Comparison of ENCODE assay signal across 9 cellular contexts in genomic region chr3:12787346-12787745, GRCh38. TPM values are rescaled to one million over a fixed set of nuclear protein-coding genes. Genes with fewer than 3 reads are reported as not detected.
DNase-seq lines count a peak whose midpoint lies in the region; ATAC-seq, FAIRE-seq and TF ChIP-seq lines count a peak whose summit lies in the region.
"Not testable (repeated sequence)": the region's sequence is repeated elsewhere in the genome, so short reads cannot be mapped to it uniquely, and the experiment has no call there.
"Had no signal": no experiment of that assay in that cellular context is flagged by ENCODE, and none has a peak within 500 bp of the region (broad histone marks: within the 10 kb centered on the region; RNA-seq: fewer than 3 reads in every experiment).

No MANE protein-coding gene starts in this region.

- not testable (repeated sequence) for H3K9me3 Mint-ChIP-seq in CD4-positive, alpha-beta memory T cell; activated CD4-positive, alpha-beta memory T cell treated with anti-CD3 and anti-CD28 coated beads, Interleukin-2, amount 10 ng/mL, durations not matched to agents 7 days and 5 days

- H3K79me2 ChIP-seq in PC-9 (ENCODE audit: low read depth); K562 (ENCODE audit: control insufficient read depth, insufficient read depth, low read length); parathyroid adenoma: not testable (repeated sequence)

- not testable (repeated sequence) for H3K27me3 ChIP-seq in CD4-positive, alpha-beta memory T cell (ENCODE audit: insufficient read depth, low read length); PC-9 (ENCODE audit: insufficient read depth, low read depth); left ventricle myocardium inferior (ENCODE audit: low read depth); parathyroid adenoma (ENCODE audit: control insufficient read depth, insufficient read depth, low read length)
- H3K27me3 ChIP-seq in K562 (ENCODE audit: control insufficient read depth in 2 of 2, insufficient read depth in 2 of 2, low read length in 2 of 2): peaks cover 3 to 13% of the 10 kb centered on the region in 2 experiments; a peak in 4 of 5 replicates

- in situ Hi-C loops in K562 (cut with MboI): not testable (repeated sequence)

- not testable (repeated sequence) for H3K9ac ChIP-seq in K562 (ENCODE audit: insufficient read depth in 1 of 2, low read depth in 2 of 2, low read length in 2 of 2); parathyroid adenoma

- intact Hi-C loops in CD4-positive, alpha-beta memory T cell (cut with micrococcal nuclease): loop anchor here (1.0 kb wide), 1 partner anchor 54 kb away; the partner anchor contains the start of gene RPL32
- intact Hi-C loops in PC-9 (cut with micrococcal nuclease; ENCODE audit: unreplicated experiment); left ventricle myocardium inferior (cut with micrococcal nuclease): not testable (repeated sequence)
- intact Hi-C loops in K562 (cut with micrococcal nuclease): loop anchor here (2.0 to 5.0 kb wide), 2 partner anchors 55 to 103 kb away; partner anchors contain the start of gene RPL32

- not testable (repeated sequence) for H2AFZ ChIP-seq in PC-9
- H2AFZ ChIP-seq in K562 (ENCODE audit: low read depth, low read length): peak overlapping the region; percentile 34; the same call in 1 of the 2 replicates
- peak overlapping the region; percentile 74 for H2AFZ ChIP-seq in parathyroid adenoma

- H3K4me2 ChIP-seq in PC-9; K562 (ENCODE audit: insufficient read depth, low read length); parathyroid adenoma (ENCODE audit: low read length): not testable (repeated sequence)

- POLR2A ChIA-PET in CD4-positive, alpha-beta memory T cell (lab: Charles Lee; ENCODE audit: partially characterized antibody): interaction anchor here (1.2 to 1.4 kb wide), 2 partner anchors 22 to 55 kb away, joined by 3 to 9 read pairs; partner anchors contain the start of gene RPL32
- POLR2A ChIA-PET in PC-9 (lab: Charles Lee; ENCODE audit: unreplicated experiment); activated CD4-positive, alpha-beta memory T cell treated with anti-CD3 and anti-CD28 coated beads, Interleukin-2, amount 10 ng/mL, durations not matched to agents 7 days and 5 days (lab: Charles Lee): not testable (repeated sequence)
- POLR2A ChIA-PET in K562 (lab: Yijun Ruan, JAX): interaction anchor here (0.6 to 2.0 kb wide), 11 partner anchors 9 to 407 kb away, joined by 3 to 8 read pairs (median 4); partner anchors contain the start of gene CAND2

- not testable (repeated sequence) for TF ChIP-seq POLR2A in K562 (conservative IDR thresholded peaks at IDR 0.05)

- peak; percentile 83 for FAIRE-seq in K562 (lab: Jason Lieb, UNC)

- 1% methylated on average over 9 of the region's 9 CpGs for WGBS in K562 (ENCODE audit: insufficient coverage, low coverage, missing lambda C conversion rate)

- H3F3A ChIP-seq in PC-9 (ENCODE audit: insufficient read depth, low read depth): not testable (repeated sequence)

- not testable (repeated sequence) for BruUV-seq in PC-9 (replicated peaks; lab: Mats Ljungman, UMichigan); K562 (replicated peaks; lab: Mats Ljungman, UMichigan)

- peaks cover 10 to 12% of the 10 kb centered on the region in 2 donors for H3K27me3 Mint-ChIP-seq in CD4-positive, alpha-beta memory T cell
- peaks cover 40% of the 10 kb centered on the region for H3K27me3 Mint-ChIP-seq in activated CD4-positive, alpha-beta memory T cell treated with anti-CD3 and anti-CD28 coated beads, Interleukin-2, amount 10 ng/mL, durations not matched to agents 7 days and 5 days

- peak; percentile 15 to 51; a peak in 2 of 4 replicates for TF ChIP-seq RAD21 in K562 (CRISPR knock-in tag; conservative IDR thresholded peaks at IDR 0.05 in 1 of 2, IDR thresholded peaks at IDR 0.05 in 1 of 2)

- not testable (repeated sequence) for H3K4me3 ChIP-seq in CD4-positive, alpha-beta memory T cell (ENCODE audit: low read length in 2 of 2); PC-9; K562; left ventricle myocardium inferior; parathyroid adenoma (ENCODE audit: low read depth, low read length)

- H3K9me2 ChIP-seq in PC-9 (ENCODE audit: insufficient read depth): not testable (repeated sequence)

- H3K9me1 ChIP-seq in K562 (ENCODE audit: control insufficient read depth, insufficient read depth, low read length): not testable (repeated sequence)

- not testable (repeated sequence) for H3K36me3 Mint-ChIP-seq in CD4-positive, alpha-beta memory T cell; activated CD4-positive, alpha-beta memory T cell treated with anti-CD3 and anti-CD28 coated beads, Interleukin-2, amount 10 ng/mL, durations not matched to agents 7 days and 5 days (ENCODE audit: low read depth)

- H3K4me3 Mint-ChIP-seq in CD4-positive, alpha-beta memory T cell; activated CD4-positive, alpha-beta memory T cell treated with anti-CD3 and anti-CD28 coated beads, Interleukin-2, amount 10 ng/mL, durations not matched to agents 7 days and 5 days: not testable (repeated sequence)

- H3K36me3 ChIP-seq in CD4-positive, alpha-beta memory T cell (ENCODE audit: insufficient read depth, low read length); PC-9 (ENCODE audit: low read depth); K562 (ENCODE audit: control insufficient read depth, insufficient read depth, low read length); left ventricle myocardium inferior; parathyroid adenoma (ENCODE audit: control insufficient read depth, insufficient read depth, low read length): not testable (repeated sequence)

- not testable (repeated sequence) for H3K4me1 ChIP-seq in CD4-positive, alpha-beta memory T cell (ENCODE audit: insufficient read depth, low read length); PC-9 (replicated peaks; ENCODE audit: insufficient read depth); K562 (replicated peaks in 1 of 2; ENCODE audit: control insufficient read depth in 2 of 2, insufficient read depth in 2 of 2, low read length in 2 of 2); left ventricle myocardium inferior
- peaks cover 12% of the 10 kb centered on the region for H3K4me1 ChIP-seq in parathyroid adenoma

- not testable (repeated sequence) for H3K4me1 Mint-ChIP-seq in CD4-positive, alpha-beta memory T cell; activated CD4-positive, alpha-beta memory T cell treated with anti-CD3 and anti-CD28 coated beads, Interleukin-2, amount 10 ng/mL, durations not matched to agents 7 days and 5 days

- TF ChIP-seq EP300 in K562 (IDR thresholded peaks at IDR 0.05; ENCODE audit: low read length): not testable (repeated sequence)

- peak; percentile 51 for TF ChIP-seq CTCF in PC-9 (conservative IDR thresholded peaks at IDR 0.05)
- peak; percentile 65 to 73 (median 66) for TF ChIP-seq CTCF in K562 (IDR thresholded peaks at IDR 0.05 in 2 of 3, conservative IDR thresholded peaks at IDR 0.05 in 1 of 3; ENCODE audit: insufficient read depth in 2 of 3, low read depth in 1 of 3, low read length in 3 of 3)
- peak; percentile 39 for TF ChIP-seq CTCF in left ventricle myocardium inferior (IDR thresholded peaks at IDR 0.05; ENCODE audit: borderline replicate concordance)
- TF ChIP-seq CTCF in parathyroid adenoma (IDR thresholded peaks at IDR 0.05): not testable (repeated sequence)

- CTCF ChIA-PET in CD4-positive, alpha-beta memory T cell (lab: Charles Lee; ENCODE audit: partially characterized antibody): interaction anchor here (1.0 to 5.4 kb wide), 12 partner anchors 9 to 116 kb away, joined by 3 to 61 read pairs (median 4); partner anchors contain the start of genes CAND2 and RPL32
- CTCF ChIA-PET in PC-9 (lab: Charles Lee): not testable (repeated sequence)
- CTCF ChIA-PET in activated CD4-positive, alpha-beta memory T cell treated with anti-CD3 and anti-CD28 coated beads, Interleukin-2, amount 10 ng/mL, durations not matched to agents 7 days and 5 days (lab: Charles Lee): interaction anchor here (0.7 to 2.8 kb wide), 14 partner anchors 9 to 104 kb away, joined by 3 to 29 read pairs (median 3); partner anchors contain the start of gene CAND2
- CTCF ChIA-PET in K562 (lab: Yijun Ruan, JAX; ENCODE audit: low intra/inter-chr PET ratio): interaction anchor here (1.3 kb wide), 1 partner anchor 23 kb away, joined by 4 read pairs; no protein-coding TSS in a partner anchor

- H4K20me1 ChIP-seq in PC-9 (ENCODE audit: insufficient read depth); K562 (replicated peaks; ENCODE audit: control insufficient read depth, insufficient read depth, low read length): not testable (repeated sequence)

- H3K9me3 ChIP-seq in CD4-positive, alpha-beta memory T cell (ENCODE audit: control insufficient read depth in 1 of 2, low read length in 2 of 2); PC-9 (ENCODE audit: insufficient read depth, low read depth); K562 (replicated peaks; ENCODE audit: control insufficient read depth, insufficient read depth, low read depth, low read length); left ventricle myocardium inferior (replicated peaks); parathyroid adenoma (ENCODE audit: control insufficient read depth, low read length): not testable (repeated sequence)

- peak in 4 of 5 donors; percentile 40 to 55 (median 46) for DNase-seq in CD4-positive, alpha-beta memory T cell
- DNase-seq in HT1080 (ENCODE audit: low read depth) (peak; percentile 31), K562 (ENCODE audit: extremely low read depth in 1 of 4, low spot score in 3 of 4) (peak; percentile 36 to 79 (median 41))
- not testable (repeated sequence) for DNase-seq in PC-9, left ventricle myocardium inferior
- DNase-seq in activated CD4-positive, alpha-beta memory T cell treated with anti-CD3 and anti-CD28 coated beads, Interleukin-2, amount 10 ng/mL, durations not matched to agents 7 days and 5 days: peak; percentile 53
- peak; percentile 25 to 36 for DNase-seq in stimulated activated CD8-positive, alpha-beta memory T cell treated with anti-CD3 and anti-CD28 coated beads, Interleukin-4, amount 100 ng/mL, for 1 hour (ENCODE audit: low read depth in 2 of 2, low spot score in 1 of 2)

- ATAC-seq in K562: peak; percentile 75

- not testable (repeated sequence) for H3K27ac Mint-ChIP-seq in CD4-positive, alpha-beta memory T cell; activated CD4-positive, alpha-beta memory T cell treated with anti-CD3 and anti-CD28 coated beads, Interleukin-2, amount 10 ng/mL, durations not matched to agents 7 days and 5 days

- not testable (repeated sequence) for H3K27ac ChIP-seq in CD4-positive, alpha-beta memory T cell (ENCODE audit: low read depth, low read length); PC-9; K562 (ENCODE audit: extremely low read depth, low read depth, low read length); left ventricle myocardium inferior (replicated peaks)
- H3K27ac ChIP-seq in parathyroid adenoma: peak overlapping the region; percentile 75

RNA-seq across cellular contexts. Expression of gene CAND2, which starts 9.1 kb away (rescaled TPM):
- total RNA-seq in CD4-positive, alpha-beta memory T cell: 1 to 10 TPM; 1.9 to 2.2 TPM
- polyA plus RNA-seq in CD4-positive, alpha-beta memory T cell: 1 to 10 TPM; 2.2 to 2.3 TPM
- total RNA-seq in HT1080 (2014; rRNA removed; shearing (Covaris generic)): 0.19 and 0.60 TPM in 2 replicates
- 0.15 and 0.20 TPM in 2 replicates for polyA plus RNA-seq in HT1080 (2015; cell fraction: cytosol; rRNA removed)
- polyA plus RNA-seq in HT1080 (2015; cell fraction: nucleus; rRNA removed): 0.23 and 0.24 TPM in 2 replicates
- 0.30 and 0.37 TPM in 2 replicates for total RNA-seq in PC-9 (2021)
- under 1 TPM in 1 of 2 experiments, not detected in 1; 0.15 TPM for total RNA-seq in activated CD4-positive, alpha-beta memory T cell treated with anti-CD3 and anti-CD28 coated beads, Interleukin-2, amount 10 ng/mL, durations not matched to agents 7 days and 5 days
- 16.3 and 50.5 TPM in 2 replicates for total RNA-seq in K562 (2011; cell fraction: chromatin; rRNA removed; ENCODE audit: low replicate concordance)
- total RNA-seq in K562 (2011; cell fraction: nucleolus; rRNA removed): 28.2 and 28.5 TPM in 2 replicates
- total RNA-seq in K562 (2011; cell fraction: nucleoplasm; rRNA removed): 14.7 and 16.9 TPM in 2 replicates
- total RNA-seq in K562 (2014; rRNA removed): 6.4 and 7.8 TPM in 2 replicates
- 2.5 and 3.1 TPM in 2 replicates for total RNA-seq in K562 (2014; rRNA removed; fragmentation: Illumina TruSeq; extraction: Trizol)
- 4.3 and 4.9 TPM in 2 replicates for total RNA-seq in K562 (2015; rRNA removed; fragmentation: Illumina TruSeq; extraction: Trizol)
- 14.2 and 14.9 TPM in 2 replicates for total RNA-seq in K562 (2021)
- 4.6 and 5.0 TPM in 2 replicates for polyA plus RNA-seq in K562 (2011; rRNA removed)
- polyA plus RNA-seq in K562 (2011; cell fraction: cytosol; rRNA removed): 3.2 and 10.0 TPM in 2 replicates
- 10.2 and 21.2 TPM in 2 replicates for polyA plus RNA-seq in K562 (2011; cell fraction: nucleus; rRNA removed)
- 6.1 and 10.3 TPM in 2 replicates for polyA plus RNA-seq in K562 (2012)
- polyA plus RNA-seq in K562 (2014; fragmentation: Illumina TruSeq; extraction: Trizol): 4.2 and 6.5 TPM in 2 replicates
- 1 to 10 TPM in 1 of 2 experiments, under 1 TPM in 1; 0.91 to 1.4 TPM for polyA plus RNA-seq in K562 (2014; fragmentation: Nextera tagmentation; extraction: Ambion mirVana)
- 7.6 and 7.7 TPM in 2 replicates for polyA plus RNA-seq in K562 (2014; rRNA removed)
- polyA minus RNA-seq in K562 (2011; rRNA and poly(A)+ RNA removed): 3.8 and 8.1 TPM in 2 replicates
- polyA minus RNA-seq in K562 (2011; cell fraction: cytosol; rRNA and poly(A)+ RNA removed): 7.7 and 7.8 TPM in 2 replicates
- 10.2 and 10.9 TPM in 2 replicates for polyA minus RNA-seq in K562 (2011; cell fraction: nucleus; rRNA and poly(A)+ RNA removed)
- total RNA-seq in left ventricle myocardium inferior: 76.2 TPM
- total RNA-seq: Caco-2 had no signal

RNA-seq across cellular contexts. Expression of gene TMEM40, which starts 28.3 kb away (rescaled TPM):
- not detected for total RNA-seq in CD4-positive, alpha-beta memory T cell
- polyA plus RNA-seq in CD4-positive, alpha-beta memory T cell: not detected
- total RNA-seq in HT1080 (2014; rRNA removed; shearing (Covaris generic)): not detected in 2 replicates
- 0.03 TPM in 1 of 2 replicates, not detected in the other for polyA plus RNA-seq in HT1080 (2015; cell fraction: cytosol; rRNA removed)
- not detected in 2 replicates for polyA plus RNA-seq in HT1080 (2015; cell fraction: nucleus; rRNA removed)
- total RNA-seq in PC-9 (2021) (30.5 and 33.9 TPM in 2 replicates), K562 (2014; rRNA removed) (not detected in 2 replicates), K562 (2014; rRNA removed; fragmentation: Illumina TruSeq; extraction: Trizol) (not detected in 2 replicates), K562 (2015; rRNA removed; fragmentation: Illumina TruSeq; extraction: Trizol) (not detected in 2 replicates), K562 (2021) (not detected in 2 replicates), left ventricle myocardium inferior (4.5 TPM)
- not detected for total RNA-seq in activated CD4-positive, alpha-beta memory T cell treated with anti-CD3 and anti-CD28 coated beads, Interleukin-2, amount 10 ng/mL, durations not matched to agents 7 days and 5 days
- total RNA-seq in K562 (2011; cell fraction: chromatin; rRNA removed; ENCODE audit: low replicate concordance): not detected in 2 replicates
- total RNA-seq in K562 (2011; cell fraction: nucleolus; rRNA removed): not detected in 2 replicates
- total RNA-seq in K562 (2011; cell fraction: nucleoplasm; rRNA removed): not detected in 2 replicates
- polyA plus RNA-seq in K562 (2011; rRNA removed) (0.31 TPM in 1 of 2 replicates, not detected in the other), K562 (2014; fragmentation: Illumina TruSeq; extraction: Trizol) (not detected in 2 replicates), K562 (2014; fragmentation: Nextera tagmentation; extraction: Ambion mirVana) (under 1 TPM; 0.11 to 0.14 TPM), K562 (2014; rRNA removed) (not detected in 2 replicates)
- not detected in 2 replicates for polyA plus RNA-seq in K562 (2011; cell fraction: cytosol; rRNA removed)
- polyA plus RNA-seq in K562 (2011; cell fraction: nucleus; rRNA removed): not detected in 2 replicates
- polyA plus RNA-seq in K562 (2012): not detected in 2 replicates
- polyA minus RNA-seq in K562 (2011; rRNA and poly(A)+ RNA removed): not detected in 2 replicates
- polyA minus RNA-seq in K562 (2011; cell fraction: cytosol; rRNA and poly(A)+ RNA removed): not detected in 2 replicates
- not detected in 2 replicates for polyA minus RNA-seq in K562 (2011; cell fraction: nucleus; rRNA and poly(A)+ RNA removed)

RNA-seq across cellular contexts. Expression of gene RPL32, which starts 54.0 kb away (rescaled TPM):
- total RNA-seq in CD4-positive, alpha-beta memory T cell: 1,000 to 10,000 TPM; 3,446 to 3,480 TPM
- polyA plus RNA-seq in CD4-positive, alpha-beta memory T cell: 1,000 to 10,000 TPM; 2,040 to 3,234 TPM
- total RNA-seq in HT1080 (2014; rRNA removed; shearing (Covaris generic)): 2,698 and 2,901 TPM in 2 replicates
- polyA plus RNA-seq in HT1080 (2015; cell fraction: cytosol; rRNA removed): 2,141 and 2,405 TPM in 2 replicates
- 622 and 638 TPM in 2 replicates for polyA plus RNA-seq in HT1080 (2015; cell fraction: nucleus; rRNA removed)
- total RNA-seq in PC-9 (2021) (1,195 and 1,662 TPM in 2 replicates), K562 (2014; rRNA removed) (3,132 and 3,347 TPM in 2 replicates), K562 (2014; rRNA removed; fragmentation: Illumina TruSeq; extraction: Trizol) (4,513 and 4,632 TPM in 2 replicates), K562 (2015; rRNA removed; fragmentation: Illumina TruSeq; extraction: Trizol) (4,527 and 4,779 TPM in 2 replicates), K562 (2021) (2,738 and 3,009 TPM in 2 replicates), left ventricle myocardium inferior (880 TPM)
- 1,000 to 10,000 TPM; 1,634 to 1,730 TPM for total RNA-seq in activated CD4-positive, alpha-beta memory T cell treated with anti-CD3 and anti-CD28 coated beads, Interleukin-2, amount 10 ng/mL, durations not matched to agents 7 days and 5 days
- 321 and 449 TPM in 2 replicates for total RNA-seq in K562 (2011; cell fraction: chromatin; rRNA removed; ENCODE audit: low replicate concordance)
- total RNA-seq in K562 (2011; cell fraction: nucleolus; rRNA removed): 553 and 562 TPM in 2 replicates
- 913 and 2,354 TPM in 2 replicates for total RNA-seq in K562 (2011; cell fraction: nucleoplasm; rRNA removed)
- polyA plus RNA-seq in K562 (2011; rRNA removed) (4,861 and 5,231 TPM in 2 replicates), K562 (2014; fragmentation: Illumina TruSeq; extraction: Trizol) (5,815 and 6,200 TPM in 2 replicates), K562 (2014; fragmentation: Nextera tagmentation; extraction: Ambion mirVana) (1,000 to 10,000 TPM; 3,469 to 4,286 TPM), K562 (2014; rRNA removed) (4,142 and 5,104 TPM in 2 replicates)
- 2,530 and 2,776 TPM in 2 replicates for polyA plus RNA-seq in K562 (2011; cell fraction: cytosol; rRNA removed)
- polyA plus RNA-seq in K562 (2011; cell fraction: nucleus; rRNA removed): 1,377 and 2,422 TPM in 2 replicates
- polyA plus RNA-seq in K562 (2012): 4,850 and 6,211 TPM in 2 replicates
- polyA minus RNA-seq in K562 (2011; rRNA and poly(A)+ RNA removed): 3,010 and 3,339 TPM in 2 replicates
- polyA minus RNA-seq in K562 (2011; cell fraction: cytosol; rRNA and poly(A)+ RNA removed): 1,491 and 1,656 TPM in 2 replicates
- polyA minus RNA-seq in K562 (2011; cell fraction: nucleus; rRNA and poly(A)+ RNA removed): 319 and 489 TPM in 2 replicates
